In the genomic region with DNA sequence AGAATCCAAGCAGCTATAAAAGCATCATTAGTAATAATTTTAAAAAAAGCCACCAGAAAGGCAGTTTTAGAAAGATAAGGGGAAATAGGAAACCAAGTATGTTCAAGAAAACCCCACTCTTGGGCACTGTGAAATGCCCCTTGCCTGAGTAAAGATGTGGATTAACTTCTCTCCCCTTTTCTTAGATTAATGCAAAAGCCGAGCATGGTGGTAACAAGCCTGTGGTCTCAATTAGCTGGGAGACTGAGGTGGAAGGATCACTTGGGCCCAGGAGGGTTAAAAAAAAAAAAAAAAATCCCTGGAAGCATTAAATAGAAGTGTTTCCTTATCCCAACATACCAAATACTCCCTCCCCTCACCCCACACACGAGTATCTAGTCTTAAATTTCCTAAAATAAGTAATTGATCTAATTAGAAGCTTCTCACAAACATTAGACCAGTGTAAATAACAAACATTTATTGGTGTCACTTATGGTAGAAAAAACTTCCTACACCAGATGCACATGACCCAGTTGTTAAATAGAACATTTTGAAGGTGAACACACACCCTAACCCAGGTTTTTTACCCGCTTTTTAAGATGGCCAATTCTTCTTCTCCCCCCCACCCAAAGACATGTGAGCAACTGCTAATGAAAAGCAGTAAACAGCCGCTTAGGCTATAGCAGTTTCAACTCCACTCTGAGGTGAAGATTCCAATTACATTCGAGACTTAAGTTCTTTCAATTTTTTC, we compare ENCODE assay signal across 9 cellular contexts. TPM values are rescaled to one million over a fixed set of nuclear protein-coding genes. Genes with fewer than 3 reads are reported as not detected.
DNase-seq lines count a peak whose midpoint lies in the region; ATAC-seq and TF ChIP-seq lines count a peak whose summit lies in the region.
"Had no signal": no experiment of that assay in that cellular context is flagged by ENCODE, and none has a peak within 500 bp of the region (broad histone marks: within the 10 kb centered on the region; RNA-seq: fewer than 3 reads in every experiment).

No MANE protein-coding gene starts in this region.

- H3K27ac Mint-ChIP-seq in Caco-2 (ENCODE audit: unreplicated experiment) (peak overlapping the region; percentile 25), H9 (peak overlapping the region in 1 of 3 experiments; percentile 85; a peak in 1 of 7 replicates)

- H3T11ph ChIP-seq in H9 (ENCODE audit: low read length) = no peak overlapping the region

- H3K18ac ChIP-seq in H9 (ENCODE audit: insufficient read length, low read depth, low read length) = no peak overlapping the region

- no peak overlapping the region for H2BK12ac ChIP-seq in H9 (ENCODE audit: insufficient read length, low read depth, low read length)

- H3K4me2 ChIP-seq in OCI-LY1 (ENCODE audit: low read length) = peak overlapping the region; percentile 85
- peak overlapping the region; percentile 79 for H3K4me2 ChIP-seq in osteoblast (ENCODE audit: insufficient read depth, low read length)
- no peak overlapping the region for H3K4me2 ChIP-seq in H9 (ENCODE audit: insufficient read depth, insufficient read length, low read length)

- H3K27me3 ChIP-seq in Caco-2 (replicated peaks; ENCODE audit: control insufficient read depth, insufficient read depth, low read length) = no peaks in the 10 kb centered on the region
- H3K27me3 ChIP-seq in OCI-LY1 (ENCODE audit: insufficient read depth, low read length) = no peaks in the 10 kb centered on the region
- no peaks in the 10 kb centered on the region for H3K27me3 ChIP-seq in osteoblast (ENCODE audit: insufficient read depth, low read length)
- no peaks in the 10 kb centered on the region for H3K27me3 ChIP-seq in H9 (ENCODE audit: insufficient read depth, low read length)

- H2AK5ac ChIP-seq in H9 (ENCODE audit: insufficient read length, low read length) = no peak overlapping the region

- no peak for TF ChIP-seq CTCF in Caco-2 (IDR thresholded peaks at IDR 0.05; ENCODE audit: insufficient read depth in 1 of 2, low read depth in 1 of 2, low read length in 1 of 2, severe bottlenecking in 1 of 2, unreplicated experiment in 1 of 2)
- TF ChIP-seq CTCF in OCI-LY1 (IDR thresholded peaks at IDR 0.05; ENCODE audit: low read length) = no peak
- TF ChIP-seq CTCF in coronary artery (IDR thresholded peaks at IDR 0.05) = no peak
- TF ChIP-seq CTCF in osteoblast (IDR thresholded peaks at IDR 0.05; ENCODE audit: extremely low read depth, low read depth, low read length) = no peak
- TF ChIP-seq CTCF in H9 (conservative IDR thresholded peaks at IDR 0.05) = no peak

- no TSS peak for BruUV-seq in Caco-2 (replicated peaks; lab: Mats Ljungman, UMichigan)

- no peaks in the 10 kb centered on the region for H3K23me2 ChIP-seq in H9 (ENCODE audit: insufficient read length, low read depth, low read length, poor library complexity, severe bottlenecking)

- H3K36me3 Mint-ChIP-seq in Caco-2 (ENCODE audit: insufficient read depth, unreplicated experiment) (peaks cover 87% of the 10 kb centered on the region), H9 (ENCODE audit: insufficient read depth in 1 of 3, low read depth in 3 of 3) (peaks cover 52 to 74% (median 66%) of the 10 kb centered on the region in 3 experiments)

- no peak overlapping the region for H2BK120ac ChIP-seq in H9 (ENCODE audit: low read depth, low read length, poor library complexity, severe bottlenecking)

- H4K8ac ChIP-seq in H9 (replicated peaks; ENCODE audit: insufficient read length, low read depth, low read length) = no peak overlapping the region

- H3K9me3 Mint-ChIP-seq in Caco-2 (ENCODE audit: unreplicated experiment) (no peaks in the 10 kb centered on the region), H9 (peaks cover 0 to 2% of the 10 kb centered on the region in 2 experiments; a peak in 1 of 5 replicates)

- H3K14ac ChIP-seq in H9 (ENCODE audit: insufficient read depth, low read length) = no peak overlapping the region

- H3F3A ChIP-seq in OCI-LY1 (ENCODE audit: insufficient read depth, low read length) = peaks cover 41% of the 10 kb centered on the region

- intact Hi-C loops in Caco-2 (cut with micrococcal nuclease; ENCODE audit: unreplicated experiment) = no loop called here

- H3K23ac ChIP-seq in H9 (ENCODE audit: insufficient read length, low read depth, low read length) = no peak overlapping the region

- no peaks in the 10 kb centered on the region for H3K9me3 ChIP-seq in Caco-2
- H3K9me3 ChIP-seq in OCI-LY1 (ENCODE audit: low read length) = no peaks in the 10 kb centered on the region
- no peaks in the 10 kb centered on the region for H3K9me3 ChIP-seq in osteoblast (ENCODE audit: low read depth, low read length)
- H3K9me3 ChIP-seq in H9 (ENCODE audit: control insufficient read depth, low read depth, low read length) = no peaks in the 10 kb centered on the region

- H3K4ac ChIP-seq in H9 (ENCODE audit: low read depth, low read length) = no peak overlapping the region

- WGBS in H9 (ENCODE audit: extremely low coverage, insufficient read length, low lambda C conversion rate) = no CpG with 5 or more reads among the region's 5 CpGs

- no peaks in the 10 kb centered on the region for H4K20me1 ChIP-seq in OCI-LY1 (ENCODE audit: insufficient read depth, low read length)
- peaks cover 62% of the 10 kb centered on the region for H4K20me1 ChIP-seq in osteoblast (ENCODE audit: insufficient read depth, low read length)
- H4K20me1 ChIP-seq in H9 (ENCODE audit: control insufficient read depth, insufficient read depth, insufficient read length) = peaks cover 2% of the 10 kb centered on the region

- no peak overlapping the region for H4K5ac ChIP-seq in H9 (ENCODE audit: insufficient read length, low read depth, low read length)

- H2BK5ac ChIP-seq in H9 (ENCODE audit: insufficient read length, low read length) = no peak overlapping the region

- no peak overlapping the region for H3K9ac ChIP-seq in OCI-LY1 (ENCODE audit: low read length)
- no peak overlapping the region for H3K9ac ChIP-seq in H9 (ENCODE audit: extremely low read depth, insufficient read length, low read length)

- H3K56ac ChIP-seq in H9 (ENCODE audit: insufficient read length, low read depth, low read length) = no peak overlapping the region

- H3K4me1 ChIP-seq in Caco-2 (peaks cover 20% of the 10 kb centered on the region; the same call in 1 of the 2 replicates), OCI-LY1 (ENCODE audit: insufficient read depth, low read length, severe bottlenecking) (peaks cover 49% of the 10 kb centered on the region), osteoblast (ENCODE audit: insufficient read depth, low read length) (peaks cover 49% of the 10 kb centered on the region), H9 (ENCODE audit: insufficient read depth, low read length) (no peaks in the 10 kb centered on the region)

- no peak for ATAC-seq in GM19455 (IDR thresholded peaks at IDR 0.05; ENCODE audit: unreplicated experiment)

- no peak overlapping the region for H2BK20ac ChIP-seq in H9 (ENCODE audit: low read depth, low read length, poor library complexity, severe bottlenecking)

- no peak overlapping the region for H4K91ac ChIP-seq in H9 (ENCODE audit: insufficient read length, low read depth, low read length)

- H3K4me1 Mint-ChIP-seq in Caco-2 (ENCODE audit: low read depth, unreplicated experiment) (peaks cover 20% of the 10 kb centered on the region), H9 (peaks cover 19 to 21% of the 10 kb centered on the region in 2 experiments)

- no peak overlapping the region for H2AFZ ChIP-seq in OCI-LY1 (ENCODE audit: low read length)
- H2AFZ ChIP-seq in osteoblast (ENCODE audit: low read length) = no peak overlapping the region
- H2AFZ ChIP-seq in H9 (ENCODE audit: low read length) = no peak overlapping the region

- no peaks in the 10 kb centered on the region for H3K9me2 ChIP-seq in OCI-LY1 (ENCODE audit: low read depth, low read length)

- H3K79me2 ChIP-seq in OCI-LY1 (ENCODE audit: insufficient read depth, low read length) = peaks cover 30% of the 10 kb centered on the region
- H3K79me2 ChIP-seq in osteoblast (ENCODE audit: insufficient read depth, low read length) = peaks cover 57% of the 10 kb centered on the region
- H3K79me2 ChIP-seq in H9 (ENCODE audit: insufficient read depth, low read length) = peaks cover 11% of the 10 kb centered on the region; the same call in 1 of the 2 replicates

- no peak overlapping the region for H2BK15ac ChIP-seq in H9 (ENCODE audit: low read depth, low read length)

- no peaks in the 10 kb centered on the region for H3K27me3 Mint-ChIP-seq in Caco-2 (ENCODE audit: insufficient read depth, unreplicated experiment)
- no peaks in the 10 kb centered on the region for H3K27me3 Mint-ChIP-seq in H9 (ENCODE audit: low read depth)

- no peak overlapping the region for H3K4me3 ChIP-seq in Caco-2 (ENCODE audit: low read depth, low read length)
- H3K4me3 ChIP-seq in OCI-LY1 (ENCODE audit: low read depth, low read length, poor library complexity, severe bottlenecking) = peak overlapping the region; percentile 95
- H3K4me3 ChIP-seq in coronary artery = peak overlapping the region; percentile 11
- peak overlapping the region; percentile 45 for H3K4me3 ChIP-seq in osteoblast (ENCODE audit: insufficient read depth, low read length)

- POLR2A ChIA-PET in Caco-2 (lab: Charles Lee) = interaction anchor here (0.6 kb wide), 1 partner anchor 1362 kb away, joined by 3 read pairs; no protein-coding TSS in a partner anchor

- H3K4me3 Mint-ChIP-seq in Caco-2 (ENCODE audit: unreplicated experiment) (no peak overlapping the region), H9 (peak overlapping the region in 1 of 2 experiments; percentile 29; a peak in 3 of 5 replicates)

- DNase-seq in Caco-2 (no peak), coronary artery (ENCODE audit: low spot score) (no peak), osteoblast (ENCODE audit: insufficient read length, low spot score, missing footprints) (no peak), NCI-H1105 treated with DMSO at 0.1 percent for 48 hours (lab: John Stamatoyannopoulos, UW) (no peak), H9 (no peak)
- DNase-seq: NCI-H524, WERI-Rb-1 had no signal

- H3K79me1 ChIP-seq in H9 (ENCODE audit: insufficient read depth, low read depth, low read length, poor library complexity, severe bottlenecking) = peaks cover 4% of the 10 kb centered on the region

- CTCF ChIA-PET in Caco-2 (lab: Charles Lee) = no interaction called here

- no peak overlapping the region for H3K27ac ChIP-seq in OCI-LY1 (ENCODE audit: low read depth, low read length, poor library complexity, severe bottlenecking)
- no peak overlapping the region for H3K27ac ChIP-seq in coronary artery
- H3K27ac ChIP-seq in osteoblast (ENCODE audit: low read depth, low read length) = peak overlapping the region; percentile 40
- no peak overlapping the region for H3K27ac ChIP-seq in H9 (ENCODE audit: insufficient read length, low read depth, low read length)
- H3K27ac ChIP-seq: WERI-Rb-1 had no signal

- H3K36me3 ChIP-seq in Caco-2 (ENCODE audit: control insufficient read depth, insufficient read depth, low read length) = no peaks in the 10 kb centered on the region; the same call in 1 of the 2 replicates
- H3K36me3 ChIP-seq in OCI-LY1 (ENCODE audit: insufficient read depth, low read length) = peaks cover 71% of the 10 kb centered on the region
- peaks cover 66% of the 10 kb centered on the region for H3K36me3 ChIP-seq in osteoblast (ENCODE audit: insufficient read depth, low read length)

RNA-seq across cellular contexts. Expression of gene HSPA5, which starts 5.2 kb away (rescaled TPM):
- total RNA-seq in Caco-2 (2022) (287 and 288 TPM in 2 replicates), osteoblast (101 and 121 TPM in 2 replicates), H9 (2021) (240 and 244 TPM in 2 replicates)

RNA-seq across cellular contexts. Expression of gene GAPVD1, which starts 25.7 kb away (rescaled TPM):
- total RNA-seq in Caco-2 (2022) = 66.2 TPM in 2 replicates
- total RNA-seq in osteoblast = 74.0 and 80.3 TPM in 2 replicates
- total RNA-seq in H9 (2021) = 39.2 and 39.5 TPM in 2 replicates

RNA-seq across cellular contexts. Expression of gene RABEPK, which starts 35.6 kb away (rescaled TPM):
- total RNA-seq in Caco-2 (2022) = 28.1 and 28.4 TPM in 2 replicates
- total RNA-seq in osteoblast = 28.6 and 30.6 TPM in 2 replicates
- total RNA-seq in H9 (2021) = 21.8 and 24.4 TPM in 2 replicates

RNA-seq across cellular contexts. Expression of gene PPP6C, which starts 46.4 kb away (rescaled TPM):
- total RNA-seq in Caco-2 (2022) (37.4 and 41.2 TPM in 2 replicates), osteoblast (36.5 and 40.9 TPM in 2 replicates), H9 (2021) (48.0 and 53.3 TPM in 2 replicates)
